29 cellular contexts compared by ENCODE assay signal in the genomic region with DNA sequence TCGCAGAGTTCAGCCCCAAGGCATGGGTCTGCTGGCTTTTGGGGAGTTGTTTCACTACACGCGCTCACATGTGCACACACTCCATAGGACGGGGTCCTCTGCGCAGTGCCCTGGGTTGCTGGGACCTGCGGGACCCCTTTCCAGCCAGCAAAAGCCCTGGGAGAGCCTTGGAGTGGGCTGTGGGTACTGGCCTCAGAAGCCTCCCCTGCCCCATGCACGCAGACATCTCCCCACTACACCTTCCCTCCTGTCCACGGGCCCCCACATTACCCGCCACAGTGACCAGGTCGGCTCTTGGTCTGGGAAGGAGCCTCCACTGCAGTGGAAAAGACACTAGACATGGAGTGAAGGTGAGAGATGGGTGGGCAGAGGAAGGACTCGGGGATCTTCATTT.
"Had no signal": no experiment of that assay in that cellular context is flagged by ENCODE, and none has a peak within 500 bp of the region (broad histone marks: within the 10 kb centered on the region; RNA-seq: fewer than 3 reads in every experiment).

No MANE protein-coding gene starts in this region.

- ATAC-seq: activated CD8-positive, alpha-beta T cell treated with anti-CD3 and anti-CD28 coated beads, Interleukin-2, amount 10 ng/mL, durations not matched to agents 7 days and 5 days; activated naive CD8-positive, alpha-beta T cell treated with anti-CD3 and anti-CD28 coated beads, Interleukin-2, amount 50 U/mL, for 24 hours; activated T-cell treated with anti-CD3 and anti-CD28 coated beads, Interleukin-2, amount 50 U/mL, for 4 hours; activated T-helper 17 cell treated with anti-CD3 and anti-CD28 coated beads, Interleukin-2, amount 50 U/mL, for 72 hours; body of pancreas; effector memory CD8-positive, alpha-beta T cell; foreskin keratinocyte; gastrocnemius medialis; WTC11 had no signal

- H3K9me3 ChIP-seq: adrenal gland, body of pancreas, esophagus muscularis mucosa, gastrocnemius medialis, heart left ventricle had no signal

- DNase-seq: activated CD4-positive, alpha-beta memory T cell treated with anti-CD3 and anti-CD28 coated beads for 36 hours; activated CD4-positive, alpha-beta T cell treated with anti-CD3 and anti-CD28 coated beads for 48 hours; activated CD4-positive, alpha-beta T cell treated with anti-CD3 and anti-CD28 coated beads, Interleukin-2, amount 50 U/mL, for 1 hour; activated CD8-positive, alpha-beta T cell treated with anti-CD3 and anti-CD28 coated beads, Interleukin-2, amount 10 ng/mL, durations not matched to agents 7 days and 5 days; activated effector memory CD4-positive, alpha-beta T cell treated with Interleukin-2 at 50 U/mL for 16 hours; activated naive CD4-positive, alpha-beta T cell treated with anti-CD3 and anti-CD28 coated beads for 36 hours; activated naive CD8-positive, alpha-beta T cell treated with anti-CD3 and anti-CD28 coated beads for 36 hours; activated naive CD8-positive, alpha-beta T cell treated with anti-CD3 and anti-CD28 coated beads, Interleukin-2, amount 50 U/mL, for 24 hours; activated T-cell treated with anti-CD3 and anti-CD28 coated beads, Interleukin-2, amount 50 U/mL, for 4 hours; amygdala; aorta; body of pancreas; cortex of kidney; dermis blood vessel endothelial cell; effector CD4-positive, alpha-beta T cell; effector memory CD8-positive, alpha-beta T cell; erythroblast; foreskin keratinocyte; gastrocnemius medialis; glutamatergic neuron; T-helper 2 cell had no signal

- H3K27me3 ChIP-seq: adrenal gland, body of pancreas, esophagus muscularis mucosa, foreskin keratinocyte, gastrocnemius medialis had no signal

- FAIRE-seq: colon, TTC549 had no signal

- H3K4me1 ChIP-seq: adrenal gland, foreskin keratinocyte had no signal

- H3K4me3 ChIP-seq: adrenal gland, body of pancreas, esophagus muscularis mucosa, gastrocnemius medialis, heart left ventricle had no signal

- H3K27ac ChIP-seq: adrenal gland, body of pancreas, esophagus muscularis mucosa, foreskin keratinocyte, heart left ventricle, VCaP had no signal
